Comparison of ENCODE assay signal across 8 cellular contexts in the genomic region with DNA sequence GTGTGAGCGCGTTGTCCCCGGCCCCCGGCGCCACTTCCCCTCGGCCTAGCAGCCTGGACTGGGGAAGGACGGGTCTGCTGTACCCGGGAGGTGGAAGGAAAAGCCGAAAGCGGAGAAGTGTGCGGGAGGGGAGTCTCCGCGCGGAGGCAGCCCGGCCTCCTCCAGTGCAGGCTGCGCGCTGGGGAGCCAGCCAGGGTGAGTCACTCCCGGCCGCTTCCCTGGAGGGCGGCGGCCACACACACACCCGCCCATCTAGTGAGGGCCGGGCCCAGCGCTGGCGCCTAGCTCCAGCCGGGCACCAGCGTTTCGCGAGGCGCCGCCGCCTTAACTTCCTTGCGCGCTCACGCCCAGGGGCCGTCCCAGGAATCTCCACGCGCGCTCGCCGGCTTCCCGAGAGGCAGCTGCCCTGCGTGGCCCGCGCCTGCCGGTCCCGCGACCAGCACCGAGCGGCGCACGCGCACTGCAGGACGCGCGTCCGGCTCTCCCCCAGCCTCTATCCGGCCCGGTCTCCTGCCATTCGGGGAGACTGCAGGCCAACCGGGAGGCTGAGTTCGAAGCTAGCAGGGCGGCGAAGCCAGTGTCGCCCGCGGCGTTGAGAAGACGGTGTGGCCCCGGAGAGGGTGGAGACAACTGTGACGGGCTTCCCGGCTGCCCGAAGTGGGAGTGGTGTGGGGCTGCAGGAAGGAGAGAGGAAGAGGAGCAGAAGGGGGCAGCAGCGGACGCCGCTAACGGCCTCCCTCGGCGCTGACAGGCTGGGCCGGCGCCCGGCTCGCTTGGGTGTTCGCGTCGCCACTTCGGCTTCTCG. TPM values are rescaled to one million over a fixed set of nuclear protein-coding genes. Genes with fewer than 3 reads are reported as not detected.
DNase-seq lines count a peak whose midpoint lies in the region; ATAC-seq, FAIRE-seq and TF ChIP-seq lines count a peak whose summit lies in the region.

Gene JAK2, plus strand, starts transcription at position 702 of the 805 bp plus-strand sequence. CDS start 36,716 bp downstream, outside the sequence.

- 0 out of 4 replicates have a peak, but pooled peaks of 1 of the 2 experiments have one; percentile 13 for TF ChIP-seq EP300 in SK-N-SH (IDR thresholded peaks at IDR 0.05; ENCODE audit: borderline replicate concordance in 1 of 2, low read depth in 1 of 2, low read length in 1 of 2)

- ATAC-seq in pancreas: peak; percentile 88 to 96 (median 93)

- H3K4me3 ChIP-seq in MM.1S (ENCODE audit: low read length): peak within 1 kb of the TSS; percentile 82
- peak within 1 kb of the TSS; percentile 82 to 86 for H3K4me3 ChIP-seq in SK-N-SH (ENCODE audit: low read depth in 2 of 2, low read length in 1 of 2)
- H3K4me3 ChIP-seq in pancreas: peak within 1 kb of the TSS; percentile 80 to 86 (median 82)
- peak within 1 kb of the TSS; percentile 78 to 97 for H3K4me3 ChIP-seq in tibial artery

- H3K79me2 ChIP-seq in MM.1S (ENCODE audit: low read length): peaks cover 31% of the 10 kb centered on the region
- peaks cover 43% of the 10 kb centered on the region for H3K79me2 ChIP-seq in SK-N-SH (ENCODE audit: insufficient read depth)

- H3K27me3 Mint-ChIP-seq in activated naive CD4-positive, alpha-beta T cell treated with anti-CD3 and anti-CD28 coated beads, Interleukin-2, amount 50 U/mL, for 24 hours: no peaks in the 10 kb centered on the region

- peak; percentile 39 for TF ChIP-seq CTCF in MM.1S (IDR thresholded peaks at IDR 0.05; ENCODE audit: low read length)
- TF ChIP-seq CTCF in SK-N-SH (IDR thresholded peaks at IDR 0.05): peak; percentile 40
- peak in 1 of 4 donors; percentile 34 for TF ChIP-seq CTCF in pancreas (IDR thresholded peaks at IDR 0.05)
- TF ChIP-seq CTCF in tibial artery (IDR thresholded peaks at IDR 0.05): peak in 1 of 2 experiments; percentile 40

- peak within 1 kb of the TSS; percentile 81 for H3K9ac ChIP-seq in MM.1S (ENCODE audit: low read length)
- H3K9ac ChIP-seq in SK-N-SH: peak within 1 kb of the TSS; percentile 90

- 0 out of 2 replicates have a peak, but pooled peaks have one; percentile 2 for TF ChIP-seq RAD21 in SK-N-SH (IDR thresholded peaks at IDR 0.05; ENCODE audit: low read length)

- peaks cover 52% of the 10 kb centered on the region for H3K4me1 Mint-ChIP-seq in activated naive CD4-positive, alpha-beta T cell treated with anti-CD3 and anti-CD28 coated beads, Interleukin-2, amount 50 U/mL, for 24 hours

- no peaks in the 10 kb centered on the region for H3K36me3 ChIP-seq in MM.1S (replicated peaks; ENCODE audit: insufficient read depth, low read length)
- H3K36me3 ChIP-seq in SK-N-SH (replicated peaks in 1 of 2; ENCODE audit: control insufficient read depth in 1 of 2, insufficient read depth in 2 of 2, low read length in 1 of 2): no peaks in the 10 kb centered on the region
- H3K36me3 ChIP-seq in pancreas: no peaks in the 10 kb centered on the region
- H3K36me3 ChIP-seq in tibial artery: peaks cover 0 to 6% (median 0%) of the 10 kb centered on the region in 3 donors

- H3K4me2 ChIP-seq in MM.1S (ENCODE audit: low read depth, low read length): peak within 1 kb of the TSS; percentile 84
- peak within 1 kb of the TSS; percentile 88 for H3K4me2 ChIP-seq in SK-N-SH

- no peaks in the 10 kb centered on the region for H3K9me3 ChIP-seq in MM.1S (replicated peaks; ENCODE audit: insufficient read depth, low read length)
- no peaks in the 10 kb centered on the region for H3K9me3 ChIP-seq in SK-N-SH
- H3K9me3 ChIP-seq in pancreas: no peaks in the 10 kb centered on the region
- no peaks in the 10 kb centered on the region for H3K9me3 ChIP-seq in tibial artery

- peaks cover 31% of the 10 kb centered on the region for H3F3A ChIP-seq in MM.1S (ENCODE audit: insufficient read depth, low read length)
- peaks cover 25% of the 10 kb centered on the region for H3F3A ChIP-seq in SK-N-SH (replicated peaks; ENCODE audit: insufficient read depth)

- under 1% methylated on average over 29 of the region's 88 CpGs for WGBS in SK-N-SH (ENCODE audit: low lambda C conversion rate)
- WGBS in pancreas, 2 donors: 0 to 1% methylated on average over 64 to 88 of the region's 88 CpGs

- no peak for FAIRE-seq in pancreas (lab: Jason Lieb, UNC)

- H3K4me1 ChIP-seq in MM.1S (ENCODE audit: low read length) (peaks cover 33% of the 10 kb centered on the region), SK-N-SH (ENCODE audit: control insufficient read depth in 1 of 2, insufficient read depth in 2 of 2, low read depth in 1 of 2, low read length in 1 of 2) (peaks cover 12 to 14% of the 10 kb centered on the region in 2 experiments; a peak in 3 of 4 replicates), pancreas (peaks cover 7 to 34% (median 29%) of the 10 kb centered on the region in 3 donors), tibial artery (peaks cover 0 to 61% (median 24%) of the 10 kb centered on the region in 4 donors)

- H3K4me3 Mint-ChIP-seq in activated naive CD4-positive, alpha-beta T cell treated with anti-CD3 and anti-CD28 coated beads, Interleukin-2, amount 50 U/mL, for 24 hours: no peak within 1 kb of the TSS

- H4K20me1 ChIP-seq in MM.1S (ENCODE audit: insufficient read depth, low read length) (no peaks in the 10 kb centered on the region), SK-N-SH (ENCODE audit: insufficient read depth) (0 out of 2 replicates have a peak, but pooled peaks cover 2% of the 10 kb centered on the region)

- POLR2A ChIA-PET in SK-N-SH (lab: Yijun Ruan, JAX): interaction anchor here (1.0 to 1.3 kb wide), 2 partner anchors 11 to 192 kb away, joined by 5 to 7 read pairs; partner anchors contain the start of gene RCL1

- H3K27ac ChIP-seq in MM.1S (ENCODE audit: low read length) (peak within 1 kb of the TSS; percentile 92), SK-N-SH (ENCODE audit: low read depth in 2 of 2, low read length in 1 of 2) (peak within 1 kb of the TSS; percentile 94 to 97), pancreas (peak within 1 kb of the TSS; percentile 94 to 98 (median 96)), tibial artery (peak within 1 kb of the TSS; percentile 94 to 99)

- H3K9me2 ChIP-seq in MM.1S (replicated peaks; ENCODE audit: insufficient read depth, low read length) (no peaks in the 10 kb centered on the region), SK-N-SH (no peaks in the 10 kb centered on the region)

- no peaks in the 10 kb centered on the region for H3K9me3 Mint-ChIP-seq in activated naive CD4-positive, alpha-beta T cell treated with anti-CD3 and anti-CD28 coated beads, Interleukin-2, amount 50 U/mL, for 24 hours

- H3K27ac Mint-ChIP-seq in activated naive CD4-positive, alpha-beta T cell treated with anti-CD3 and anti-CD28 coated beads, Interleukin-2, amount 50 U/mL, for 24 hours: peak within 1 kb of the TSS; percentile 98

- intact Hi-C loops in head of caudate nucleus (cut with DNase I): loop anchor here (5.0 kb wide), 3 partner anchors 192 to 242 kb away; partner anchors contain the start of genes AK3 and RCL1
- intact Hi-C loops in pancreas (cut with DNase I): loop anchor here in 1 of 3 donors (10.0 kb wide), 1 partner anchor 220 kb away; no protein-coding TSS in a partner anchor
- intact Hi-C loops in tibial artery (cut with DNase I; ENCODE audit: low total_unique reads): loop anchor here (5.0 kb wide), 3 partner anchors 127 to 222 kb away; partner anchors contain the start of gene RCL1

- no peaks in the 10 kb centered on the region for H3K27me3 ChIP-seq in MM.1S (replicated peaks; ENCODE audit: insufficient read depth, low read length)
- H3K27me3 ChIP-seq in SK-N-SH (ENCODE audit: insufficient read depth): no peaks in the 10 kb centered on the region
- H3K27me3 ChIP-seq in pancreas: no peaks in the 10 kb centered on the region
- no peaks in the 10 kb centered on the region for H3K27me3 ChIP-seq in tibial artery

- peaks cover 9% of the 10 kb centered on the region for H3K36me3 Mint-ChIP-seq in activated naive CD4-positive, alpha-beta T cell treated with anti-CD3 and anti-CD28 coated beads, Interleukin-2, amount 50 U/mL, for 24 hours

- DNase-seq in GM04503 (ENCODE audit: low read depth) (peak; percentile 65), HCEC 1CT (peak; percentile 95), MM.1S (peak; percentile 90), SK-N-SH (peak; percentile 91), head of caudate nucleus (peak; percentile 71 to 94 (median 88)), pancreas (peak; percentile 89 to 95 (median 90)), tibial artery (peak; percentile 93 to 97)

- CTCF ChIA-PET in SK-N-SH (lab: Yijun Ruan, JAX): interaction anchor here (0.8 to 6.4 kb wide), 6 partner anchors 11 to 239 kb away, joined by 3 to 102 read pairs (median 4); no protein-coding TSS in a partner anchor

- peak within 1 kb of the TSS; percentile 89 for H2AFZ ChIP-seq in MM.1S (ENCODE audit: low read length)
- H2AFZ ChIP-seq in SK-N-SH (ENCODE audit: low read depth): peak within 1 kb of the TSS; percentile 91

TF ChIP-seq in SK-N-SH, 30 proteins besides CTCF, POLR2A, EP300 and RAD21 (continues in another document):
- TF ChIP-seq RFX5 (IDR thresholded peaks at IDR 0.05; ENCODE audit: low read length): no peak
- no peak; the same call in 1 of the 2 replicates for TF ChIP-seq FOXJ3 (CRISPR knock-in tag; IDR thresholded peaks at IDR 0.05)
- TF ChIP-seq GATA2 (CRISPR knock-in tag; IDR thresholded peaks at IDR 0.05): no peak
- TF ChIP-seq JUND (IDR thresholded peaks at IDR 0.05): peak; percentile 61; the same call in 1 of the 2 replicates
- TF ChIP-seq TCF12 (IDR thresholded peaks at IDR 0.05): no peak; the same call in 1 of the 2 replicates
- TF ChIP-seq RCOR1 (IDR thresholded peaks at IDR 0.05; ENCODE audit: low read length): no peak
- TF ChIP-seq NFIC (IDR thresholded peaks at IDR 0.05; ENCODE audit: borderline replicate concordance): no peak
- TF ChIP-seq FOSL2 (IDR thresholded peaks at IDR 0.05; ENCODE audit: borderline replicate concordance, low read depth): peak; percentile 87
- TF ChIP-seq ELF1 (IDR thresholded peaks at IDR 0.05): 0 out of 2 replicates have a peak, but pooled peaks have one; percentile 26
- TF ChIP-seq TAF1 (IDR thresholded peaks at IDR 0.05; ENCODE audit: borderline replicate concordance, low read depth, low read length): peak; percentile 75
- peak; percentile 74 for TF ChIP-seq MAX (IDR thresholded peaks at IDR 0.05; ENCODE audit: low read depth)
- TF ChIP-seq USF1 (IDR thresholded peaks at IDR 0.05; ENCODE audit: borderline replicate concordance, low read depth): no peak

RNA-seq across cellular contexts. Expression of gene JAK2, which starts in this region (rescaled TPM):
- 1.3 and 2.3 TPM in 2 replicates for polyA plus RNA-seq in SK-N-SH (2012; rRNA removed)
- polyA plus RNA-seq in SK-N-SH (2012; cell fraction: cytosol; rRNA removed): 1.9 and 2.3 TPM in 2 replicates
- polyA plus RNA-seq in SK-N-SH (2012; cell fraction: nucleus; rRNA removed): 1.9 and 3.7 TPM in 2 replicates
- total RNA-seq in pancreas: 1 to 10 TPM; 3.1 to 9.1 (median 4.6) TPM
- 1 to 10 TPM; 1.7 to 3.0 TPM for polyA plus RNA-seq in pancreas

Comparison
In these comparisons a context has a peak if more than half of its experiments do, and no peak if none do; other contexts are left out.
1. Peak in every context shown above with its lines: DNase-seq, ATAC-seq, H3K4me3 ChIP-seq and H3K27ac ChIP-seq.